In the genomic region with DNA sequence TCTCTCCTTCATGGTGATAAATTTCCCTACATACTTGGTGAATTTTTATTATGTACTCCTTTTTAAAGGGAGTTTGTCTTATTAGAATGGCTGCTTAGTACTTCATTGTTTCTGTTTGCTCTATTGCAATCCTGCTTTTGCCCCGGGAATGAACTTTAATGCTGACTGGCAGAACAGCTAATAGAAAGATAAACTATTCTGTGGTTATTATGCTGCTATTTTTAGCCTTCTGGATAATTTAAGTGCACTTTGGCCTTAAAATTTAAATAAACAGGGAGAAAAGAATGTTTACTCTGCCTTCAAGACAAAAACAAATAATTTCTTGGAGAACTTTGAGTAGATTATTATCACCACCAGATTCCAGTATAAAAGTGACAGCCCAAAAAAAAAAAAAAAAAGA, we compare ENCODE assay signal across 1 cellular context.
TF ChIP-seq lines count a peak whose summit lies in the region.

No MANE protein-coding gene starts in this region.

TF ChIP-seq in GM23338, 12 proteins besides CTCF, POLR2A, EP300 and RAD21 (continued from another document):
- TF ChIP-seq, protein P1, sequence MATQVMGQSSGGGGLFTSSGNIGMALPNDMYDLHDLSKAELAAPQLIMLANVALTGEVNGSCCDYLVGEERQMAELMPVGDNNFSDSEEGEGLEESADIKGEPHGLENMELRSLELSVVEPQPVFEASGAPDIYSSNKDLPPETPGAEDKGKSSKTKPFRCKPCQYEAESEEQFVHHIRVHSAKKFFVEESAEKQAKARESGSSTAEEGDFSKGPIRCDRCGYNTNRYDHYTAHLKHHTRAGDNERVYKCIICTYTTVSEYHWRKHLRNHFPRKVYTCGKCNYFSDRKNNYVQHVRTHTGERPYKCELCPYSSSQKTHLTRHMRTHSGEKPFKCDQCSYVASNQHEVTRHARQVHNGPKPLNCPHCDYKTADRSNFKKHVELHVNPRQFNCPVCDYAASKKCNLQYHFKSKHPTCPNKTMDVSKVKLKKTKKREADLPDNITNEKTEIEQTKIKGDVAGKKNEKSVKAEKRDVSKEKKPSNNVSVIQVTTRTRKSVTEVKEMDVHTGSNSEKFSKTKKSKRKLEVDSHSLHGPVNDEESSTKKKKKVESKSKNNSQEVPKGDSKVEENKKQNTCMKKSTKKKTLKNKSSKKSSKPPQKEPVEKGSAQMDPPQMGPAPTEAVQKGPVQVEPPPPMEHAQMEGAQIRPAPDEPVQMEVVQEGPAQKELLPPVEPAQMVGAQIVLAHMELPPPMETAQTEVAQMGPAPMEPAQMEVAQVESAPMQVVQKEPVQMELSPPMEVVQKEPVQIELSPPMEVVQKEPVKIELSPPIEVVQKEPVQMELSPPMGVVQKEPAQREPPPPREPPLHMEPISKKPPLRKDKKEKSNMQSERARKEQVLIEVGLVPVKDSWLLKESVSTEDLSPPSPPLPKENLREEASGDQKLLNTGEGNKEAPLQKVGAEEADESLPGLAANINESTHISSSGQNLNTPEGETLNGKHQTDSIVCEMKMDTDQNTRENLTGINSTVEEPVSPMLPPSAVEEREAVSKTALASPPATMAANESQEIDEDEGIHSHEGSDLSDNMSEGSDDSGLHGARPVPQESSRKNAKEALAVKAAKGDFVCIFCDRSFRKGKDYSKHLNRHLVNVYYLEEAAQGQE (IDR thresholded peaks at IDR 0.05; ENCODE audit: unreplicated experiment), result no peak
- no peak for TF ChIP-seq ZNF114 (CRISPR knock-in tag; IDR thresholded peaks at IDR 0.05)
- no peak for TF ChIP-seq EZH2 (IDR thresholded peaks at IDR 0.05; ENCODE audit: low read depth, unreplicated experiment)
- no peak for TF ChIP-seq ZNF331 (CRISPR knock-in tag; IDR thresholded peaks at IDR 0.05; ENCODE audit: low read depth)
